In the genomic region with DNA sequence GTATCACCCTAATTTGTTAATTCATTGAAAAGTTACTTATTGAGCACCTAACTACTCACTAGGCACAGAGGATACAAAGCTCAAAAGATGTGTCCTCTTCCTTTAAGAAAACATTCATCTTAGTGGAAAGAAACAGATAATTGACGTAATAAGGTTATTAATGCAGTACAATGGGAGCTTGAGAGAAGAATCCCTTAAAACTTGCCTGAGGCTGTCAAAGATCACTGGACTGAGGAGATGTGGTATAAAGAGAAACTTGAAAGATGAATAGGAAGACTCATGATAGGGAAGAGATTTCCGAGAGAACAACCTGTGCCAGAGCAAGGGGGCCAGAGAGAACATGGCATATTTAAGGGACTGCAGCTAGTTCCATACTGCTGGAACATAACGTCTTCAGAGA, we compare ENCODE assay signal across 2 cellular contexts.
TF ChIP-seq lines count a peak whose summit lies in the region.

No MANE protein-coding gene starts in this region.

TF ChIP-seq in HepG2, 621 proteins besides CTCF, POLR2A, EP300 and RAD21:
- TF ChIP-seq, protein P1, sequence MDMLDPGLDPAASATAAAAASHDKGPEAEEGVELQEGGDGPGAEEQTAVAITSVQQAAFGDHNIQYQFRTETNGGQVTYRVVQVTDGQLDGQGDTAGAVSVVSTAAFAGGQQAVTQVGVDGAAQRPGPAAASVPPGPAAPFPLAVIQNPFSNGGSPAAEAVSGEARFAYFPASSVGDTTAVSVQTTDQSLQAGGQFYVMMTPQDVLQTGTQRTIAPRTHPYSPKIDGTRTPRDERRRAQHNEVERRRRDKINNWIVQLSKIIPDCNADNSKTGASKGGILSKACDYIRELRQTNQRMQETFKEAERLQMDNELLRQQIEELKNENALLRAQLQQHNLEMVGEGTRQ (IDR thresholded peaks at IDR 0.05; ENCODE audit: low read depth, low read length): no peak
- TF ChIP-seq, protein P1 (CRISPR knock-in tag; IDR thresholded peaks at IDR 0.05; ENCODE audit: borderline replicate concordance): no peak
- no peak for TF ChIP-seq POGZ (CRISPR knock-in tag; IDR thresholded peaks at IDR 0.05)
- TF ChIP-seq CHD4 (IDR thresholded peaks at IDR 0.05; ENCODE audit: borderline replicate concordance, low read length): no peak
- TF ChIP-seq ZNF773 (CRISPR knock-in tag; IDR thresholded peaks at IDR 0.05; ENCODE audit: borderline replicate concordance): no peak
- no peak for TF ChIP-seq XRCC5 (optimal IDR thresholded peaks at IDR 0.05; ENCODE audit: low read length)
- TF ChIP-seq, protein P2, sequence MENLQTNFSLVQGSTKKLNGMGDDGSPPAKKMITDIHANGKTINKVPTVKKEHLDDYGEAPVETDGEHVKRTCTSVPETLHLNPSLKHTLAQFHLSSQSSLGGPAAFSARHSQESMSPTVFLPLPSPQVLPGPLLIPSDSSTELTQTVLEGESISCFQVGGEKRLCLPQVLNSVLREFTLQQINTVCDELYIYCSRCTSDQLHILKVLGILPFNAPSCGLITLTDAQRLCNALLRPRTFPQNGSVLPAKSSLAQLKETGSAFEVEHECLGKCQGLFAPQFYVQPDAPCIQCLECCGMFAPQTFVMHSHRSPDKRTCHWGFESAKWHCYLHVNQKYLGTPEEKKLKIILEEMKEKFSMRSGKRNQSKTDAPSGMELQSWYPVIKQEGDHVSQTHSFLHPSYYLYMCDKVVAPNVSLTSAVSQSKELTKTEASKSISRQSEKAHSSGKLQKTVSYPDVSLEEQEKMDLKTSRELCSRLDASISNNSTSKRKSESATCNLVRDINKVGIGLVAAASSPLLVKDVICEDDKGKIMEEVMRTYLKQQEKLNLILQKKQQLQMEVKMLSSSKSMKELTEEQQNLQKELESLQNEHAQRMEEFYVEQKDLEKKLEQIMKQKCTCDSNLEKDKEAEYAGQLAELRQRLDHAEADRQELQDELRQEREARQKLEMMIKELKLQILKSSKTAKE (CRISPR knock-in tag; IDR thresholded peaks at IDR 0.05; ENCODE audit: borderline replicate concordance): no peak
- no peak for TF ChIP-seq HMG20B (CRISPR knock-in tag; conservative IDR thresholded peaks at IDR 0.05)
- no peak for TF ChIP-seq ZNF451 (CRISPR knock-in tag; IDR thresholded peaks at IDR 0.05)
- TF ChIP-seq RBFOX2 (IDR thresholded peaks at IDR 0.05; ENCODE audit: low read depth, low read length): no peak
- no peak for TF ChIP-seq ARNT2 (CRISPR knock-in tag; IDR thresholded peaks at IDR 0.05; ENCODE audit: low read depth)
- TF ChIP-seq ZNF589 (CRISPR knock-in tag; conservative IDR thresholded peaks at IDR 0.05): no peak
- no peak for TF ChIP-seq FOXK1 (CRISPR knock-in tag; IDR thresholded peaks at IDR 0.05; ENCODE audit: borderline replicate concordance, low read depth)
- no peak for TF ChIP-seq ZNF468 (CRISPR knock-in tag; IDR thresholded peaks at IDR 0.05)
- no peak for TF ChIP-seq SYNCRIP (IDR thresholded peaks at IDR 0.05; ENCODE audit: insufficient read depth, low read depth, low read length)
- no peak for TF ChIP-seq PHF20 (CRISPR knock-in tag; IDR thresholded peaks at IDR 0.05)
- no peak for TF ChIP-seq SMAD3 (CRISPR knock-in tag; IDR thresholded peaks at IDR 0.05)
- TF ChIP-seq GABPA (IDR thresholded peaks at IDR 0.05; ENCODE audit: low read depth, low read length): no peak
- no peak for TF ChIP-seq GABPA (CRISPR knock-in tag; IDR thresholded peaks at IDR 0.05; ENCODE audit: low read depth)
- no peak for TF ChIP-seq ADNP (CRISPR knock-in tag; IDR thresholded peaks at IDR 0.05)

TF ChIP-seq in GM12878, 131 proteins besides CTCF, POLR2A, EP300 and RAD21:
- TF ChIP-seq CREB1 (IDR thresholded peaks at IDR 0.05; ENCODE audit: low read depth): no peak
- no peak for TF ChIP-seq ZNF217 (IDR thresholded peaks at IDR 0.05)
